ENCODE assay signal across 10 cellular contexts in the genomic region with DNA sequence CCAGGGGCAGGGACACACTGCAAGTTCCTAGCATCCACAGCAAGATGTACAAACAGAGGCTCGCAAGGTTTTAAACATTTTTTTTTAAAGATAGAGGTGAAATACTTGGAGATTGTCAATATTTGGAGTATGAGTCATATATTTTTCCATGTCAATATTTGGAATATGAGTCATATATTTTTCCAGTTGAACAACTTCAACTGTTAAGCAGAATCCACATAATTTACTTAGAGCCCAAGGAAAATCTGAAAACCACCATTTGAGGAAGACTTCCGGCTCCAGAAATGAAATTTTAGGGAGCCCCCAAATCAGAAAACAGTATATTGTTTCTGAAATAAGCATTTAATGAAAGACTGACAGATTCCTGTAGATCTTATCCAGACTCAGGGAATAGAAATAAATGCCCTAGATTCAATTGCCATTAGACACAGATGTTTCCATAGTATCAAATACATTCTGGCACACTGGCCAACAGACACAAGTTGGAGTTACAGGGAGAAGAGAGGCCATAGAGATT. TPM values are rescaled to one million over a fixed set of nuclear protein-coding genes. Genes with fewer than 3 reads are reported as not detected.
DNase-seq lines count a peak whose midpoint lies in the region; ATAC-seq and TF ChIP-seq lines count a peak whose summit lies in the region.
"Had no signal": no experiment of that assay in that cellular context is flagged by ENCODE, and none has a peak within 500 bp of the region (broad histone marks: within the 10 kb centered on the region; RNA-seq: fewer than 3 reads in every experiment).

No MANE protein-coding gene starts in this region.

- ATAC-seq in HG03139 (IDR thresholded peaks at IDR 0.05; ENCODE audit: unreplicated experiment), result no peak

- H3K4me3 ChIP-seq in fibroblast of the aortic adventitia (ENCODE audit: low read depth, low read length), result no peak overlapping the region
- H3K4me3 ChIP-seq: GM12878 had no signal

- no peak for TF ChIP-seq CTCF in fibroblast of the aortic adventitia (IDR thresholded peaks at IDR 0.05; ENCODE audit: insufficient read depth, low read length)

- peak; percentile 18 for DNase-seq in NCI-H2196 (lab: John Stamatoyannopoulos, UW; ENCODE audit: unreplicated experiment)
- no peak for DNase-seq in NCI-H2196 treated with DMSO at 0.1 percent for 48 hours (lab: John Stamatoyannopoulos, UW; ENCODE audit: unreplicated experiment)
- peak; percentile 35 for DNase-seq in SHP77 treated with DMSO at 0.1 percent for 48 hours (lab: John Stamatoyannopoulos, UW)
- peak; percentile 72 for DNase-seq in fibroblast of the aortic adventitia (ENCODE audit: low read depth)
- DNase-seq in stromal cell of bone marrow (ENCODE audit: low read depth), result peak; percentile 69
- DNase-seq in GOT3 (lab: John Stamatoyannopoulos, UW), result no peak
- DNase-seq in effector CD4-positive, alpha-beta T cell, result no peak
- DNase-seq: activated CD4-positive, alpha-beta memory T cell treated with anti-CD3 and anti-CD28 coated beads, Interleukin-2, amount 10 ng/mL, durations not matched to agents 7 days and 5 days had no signal

RNA-seq across cellular contexts. Expression of gene FAM184A, which starts 51.6 kb away (rescaled TPM):
- 0.74 and 1.9 TPM in 2 replicates for total RNA-seq in fibroblast of the aortic adventitia (ENCODE audit: low replicate concordance)
- total RNA-seq: GM12878 had no signal

Comparison
In these comparisons a context has a peak if more than half of its experiments do, and no peak if none do; other contexts are left out.
1. DNase-seq: peak in NCI-H2196 (single experiment), SHP77 treated with DMSO at 0.1 percent for 48 hours (single experiment), fibroblast of the aortic adventitia (single experiment) and stromal cell of bone marrow (single experiment); none in NCI-H2196 treated with DMSO at 0.1 percent for 48 hours (single experiment), GOT3 (single experiment) and effector CD4-positive, alpha-beta T cell (single experiment).